Comparison of ENCODE assay signal across 8 cellular contexts in the genomic region with DNA sequence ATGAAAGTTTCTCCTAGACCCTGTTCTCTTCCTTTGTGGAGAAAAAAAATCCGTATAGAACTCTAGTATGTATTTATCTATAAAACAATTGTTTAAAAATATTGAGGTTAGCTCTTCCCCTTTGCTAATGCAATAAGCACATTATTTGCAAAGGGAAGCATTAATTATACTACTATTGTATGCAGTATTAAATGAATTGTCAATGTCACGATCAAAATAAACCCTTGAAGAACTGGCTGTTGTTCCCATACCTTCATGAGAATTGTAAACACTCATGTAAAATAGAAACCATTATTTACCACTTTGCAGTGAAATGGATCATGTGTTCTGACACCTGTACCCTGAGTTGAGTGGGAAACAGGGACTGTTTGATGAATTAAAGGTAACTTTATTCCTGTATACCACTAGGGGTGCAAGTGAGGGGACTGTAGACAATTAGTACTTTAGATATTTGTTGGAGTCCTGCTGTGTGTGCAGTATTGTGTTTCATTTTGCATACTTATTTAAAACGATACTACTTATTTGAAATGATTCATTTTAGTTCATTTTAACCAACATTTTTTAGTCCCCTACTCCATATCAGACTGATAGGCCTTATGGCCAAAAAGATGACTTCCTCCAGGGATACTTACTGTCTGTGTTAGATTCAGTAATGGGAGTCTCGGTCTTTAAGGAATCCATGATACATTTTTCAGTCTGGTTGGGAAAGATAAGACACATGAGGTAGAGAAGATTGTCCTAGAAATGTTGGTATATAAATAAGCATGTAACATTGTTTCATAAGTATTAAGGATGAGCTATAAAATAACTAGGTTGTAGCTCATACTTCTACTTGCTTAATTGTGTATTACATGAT. TPM values are rescaled to one million over a fixed set of nuclear protein-coding genes. Genes with fewer than 3 reads are reported as not detected.
DNase-seq lines count a peak whose midpoint lies in the region; ATAC-seq, FAIRE-seq and TF ChIP-seq lines count a peak whose summit lies in the region.

No MANE protein-coding gene starts in this region.

- BruUV-seq in endothelial cell of umbilical vein (replicated peaks; lab: Mats Ljungman, UMichigan): no TSS peak

- H3K9me1 ChIP-seq in endothelial cell of umbilical vein (replicated peaks; ENCODE audit: control insufficient read depth, extremely low read depth, insufficient read depth, low read length): no peaks in the 10 kb centered on the region

- H2AFZ ChIP-seq in endothelial cell of umbilical vein (ENCODE audit: low read depth, low read length): no peak overlapping the region

- H3K4me3 ChIP-seq in cardiac muscle cell (no peak overlapping the region), endothelial cell of umbilical vein (replicated peaks in 1 of 3; ENCODE audit: insufficient read depth in 1 of 3, low read depth in 1 of 3, low read length in 3 of 3) (no peak overlapping the region), thyroid gland (replicated peaks in 1 of 3) (no peak overlapping the region)

- no peak for TF ChIP-seq POLR2A in endothelial cell of umbilical vein (IDR thresholded peaks at IDR 0.05; ENCODE audit: low read depth, low read length)
- TF ChIP-seq POLR2A in thyroid gland (IDR thresholded peaks at IDR 0.05): no peak

- 87 to 88% methylated on average over 4 of the region's 4 CpGs for WGBS in thyroid gland, 2 donors

- peaks cover 4% of the 10 kb centered on the region for H4K20me1 ChIP-seq in endothelial cell of umbilical vein (replicated peaks; ENCODE audit: control insufficient read depth, extremely low read depth, insufficient read depth, low read length)

- no peak overlapping the region for H3K9ac ChIP-seq in endothelial cell of umbilical vein (replicated peaks; ENCODE audit: extremely low read depth, insufficient read depth, low read length)

- H3K27ac ChIP-seq in cardiac muscle cell (no peak overlapping the region), endothelial cell of umbilical vein (ENCODE audit: insufficient read depth, low read depth, low read length) (no peak overlapping the region), thyroid gland (no peak overlapping the region)

- H3K9me3 ChIP-seq in cardiac muscle cell (ENCODE audit: low read depth) (no peaks in the 10 kb centered on the region), endothelial cell of umbilical vein (replicated peaks; ENCODE audit: control insufficient read depth, insufficient read depth, low read length) (no peaks in the 10 kb centered on the region), thyroid gland (no peaks in the 10 kb centered on the region)

- no peaks in the 10 kb centered on the region for H3K27me3 ChIP-seq in cardiac muscle cell
- no peaks in the 10 kb centered on the region for H3K27me3 ChIP-seq in endothelial cell of umbilical vein (ENCODE audit: control insufficient read depth in 2 of 2, insufficient read depth in 2 of 2, low read length in 2 of 2)
- H3K27me3 ChIP-seq in thyroid gland: no peaks in the 10 kb centered on the region

- H3K4me2 ChIP-seq in endothelial cell of umbilical vein (ENCODE audit: insufficient read depth, low read length): no peak overlapping the region

- H3K36me3 ChIP-seq in cardiac muscle cell (no peaks in the 10 kb centered on the region), endothelial cell of umbilical vein (ENCODE audit: control insufficient read depth in 2 of 2, extremely low read depth in 1 of 2, insufficient read depth in 2 of 2, low read length in 2 of 2) (no peaks in the 10 kb centered on the region), thyroid gland (no peaks in the 10 kb centered on the region)

- dilution Hi-C loops in endothelial cell of umbilical vein (cut with MboI; ENCODE audit: extremely low pct_ligation_motif_present, low sequenced_read_pairs): no loop called here

- intact Hi-C loops in Right ventricle myocardium inferior (cut with DNase I): no loop called here
- intact Hi-C loops in endothelial cell of umbilical vein (cut with micrococcal nuclease): no loop called here
- intact Hi-C loops in thyroid gland (cut with DNase I): no loop called here

- ATAC-seq in Right ventricle myocardium inferior (no peak), HG02623 (IDR thresholded peaks at IDR 0.05; ENCODE audit: unreplicated experiment) (peak; percentile 51), HG03039 (IDR thresholded peaks at IDR 0.05; ENCODE audit: unreplicated experiment) (no peak)

- CTCF ChIA-PET in endothelial cell of umbilical vein (lab: Charles Lee): interaction anchor here (0.6 to 1.9 kb wide), 6 partner anchors 9 to 289 kb away, joined by 3 to 6 read pairs (median 4); no protein-coding TSS in a partner anchor

- peaks cover 75% of the 10 kb centered on the region for H3K79me2 ChIP-seq in endothelial cell of umbilical vein (ENCODE audit: control insufficient read depth, insufficient read depth, low read length)

- POLR2A ChIA-PET in endothelial cell of umbilical vein (lab: Charles Lee): no interaction called here

- peaks cover 22% of the 10 kb centered on the region for H3K4me1 ChIP-seq in cardiac muscle cell (ENCODE audit: low read depth)
- H3K4me1 ChIP-seq in endothelial cell of umbilical vein (ENCODE audit: control insufficient read depth, extremely low read depth, insufficient read depth, low read length): peaks cover 18% of the 10 kb centered on the region
- H3K4me1 ChIP-seq in thyroid gland: peaks cover 5 to 11% of the 10 kb centered on the region in 2 donors

- no peak for FAIRE-seq in endothelial cell of umbilical vein (lab: Jason Lieb, UNC)

- peak in 1 of 2 donors; percentile 35 for DNase-seq in cardiac muscle cell (ENCODE audit: low read depth in 1 of 2, low spot score in 1 of 2)
- DNase-seq in Right ventricle myocardium inferior (ENCODE audit: missing footprints): no peak
- peak; percentile 23 for DNase-seq in NCI-H345 treated with DMSO at 0.1 percent for 48 hours (lab: John Stamatoyannopoulos, UW; ENCODE audit: unreplicated experiment)
- peak; percentile 16 for DNase-seq in endothelial cell of umbilical vein (ENCODE audit: low read depth, low spot score)
- no peak for DNase-seq in thyroid gland
- DNase-seq in stimulated activated CD4-positive, alpha-beta T cell treated with anti-CD3 and anti-CD28 coated beads, Interleukin-4, amount 100 ng/mL, for 1 hour: no peak

- TF ChIP-seq CTCF in cardiac muscle cell (IDR thresholded peaks at IDR 0.05; ENCODE audit: low read depth, low read length) (peak; percentile 58), endothelial cell of umbilical vein (IDR thresholded peaks at IDR 0.05; ENCODE audit: extremely low read depth in 1 of 2, insufficient read depth in 1 of 2, low read depth in 1 of 2, low read length in 2 of 2) (peak; percentile 41 to 42), thyroid gland (IDR thresholded peaks at IDR 0.05) (peak in 4 of 6 experiments; percentile 17 to 55 (median 44))

TF ChIP-seq in endothelial cell of umbilical vein, 7 proteins besides CTCF, POLR2A, EP300 and RAD21:
- TF ChIP-seq EZH2 (IDR thresholded peaks at IDR 0.05; ENCODE audit: borderline replicate concordance, low read depth, low read length, severe bottlenecking) (no peak), FOS (IDR thresholded peaks at IDR 0.05; ENCODE audit: borderline replicate concordance, insufficient read depth, low read length) (no peak)
- TF ChIP-seq, protein P1, sequence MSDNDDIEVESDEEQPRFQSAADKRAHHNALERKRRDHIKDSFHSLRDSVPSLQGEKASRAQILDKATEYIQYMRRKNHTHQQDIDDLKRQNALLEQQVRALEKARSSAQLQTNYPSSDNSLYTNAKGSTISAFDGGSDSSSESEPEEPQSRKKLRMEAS (IDR thresholded peaks at IDR 0.05; ENCODE audit: insufficient read depth, insufficient read length): no peak

RNA-seq across cellular contexts. Expression of a gene that starts 7.9 kb away (rescaled TPM):
- total RNA-seq in cardiac muscle cell (43.8 and 73.1 TPM in 2 replicates), Right ventricle myocardium inferior (47.9 TPM), endothelial cell of umbilical vein (55.1 and 68.5 TPM in 2 replicates), thyroid gland (100 to 1,000 TPM; 117 to 155 (median 136) TPM)
- polyA plus RNA-seq in cardiac muscle cell (7.2 and 17.6 TPM in 2 replicates), endothelial cell of umbilical vein (28.3 and 35.4 TPM in 2 replicates)
- polyA plus RNA-seq in endothelial cell of umbilical vein (2011; cell fraction: cytosol; rRNA removed): 24.2 and 24.3 TPM in 2 replicates
- polyA plus RNA-seq in endothelial cell of umbilical vein (2011; cell fraction: nucleus; rRNA removed): 101 and 120 TPM in 2 replicates
- polyA plus RNA-seq in endothelial cell of umbilical vein (2012): 39.5 and 40.6 TPM in 2 replicates
- 93.9 and 106 TPM in 2 replicates for polyA minus RNA-seq in endothelial cell of umbilical vein
- polyA minus RNA-seq in endothelial cell of umbilical vein (2011; cell fraction: cytosol; rRNA and poly(A)+ RNA removed): 29.8 TPM
- polyA minus RNA-seq in endothelial cell of umbilical vein (2011; cell fraction: nucleus; rRNA and poly(A)+ RNA removed): 111 and 126 TPM in 2 replicates

RNA-seq across cellular contexts. Expression of a gene that starts 8.1 kb away (rescaled TPM):
- total RNA-seq in cardiac muscle cell (0.39 and 0.78 TPM in 2 replicates), Right ventricle myocardium inferior (0.78 TPM), endothelial cell of umbilical vein (0.69 TPM in 1 of 2 replicates, not detected in the other), thyroid gland (10 to 100 TPM in 1 of 4 donors, 1 to 10 TPM in 3; 4.6 to 10.7 (median 7.4) TPM)
- polyA plus RNA-seq in cardiac muscle cell (2.1 and 5.3 TPM in 2 replicates), endothelial cell of umbilical vein (0.04 TPM in 1 of 2 replicates, not detected in the other)
- polyA plus RNA-seq in endothelial cell of umbilical vein (2011; cell fraction: cytosol; rRNA removed): 0.15 and 0.17 TPM in 2 replicates
- 0.79 and 0.84 TPM in 2 replicates for polyA plus RNA-seq in endothelial cell of umbilical vein (2011; cell fraction: nucleus; rRNA removed)
- polyA plus RNA-seq in endothelial cell of umbilical vein (2012): 0.19 and 0.31 TPM in 2 replicates
- polyA minus RNA-seq in endothelial cell of umbilical vein: 0.45 and 1.5 TPM in 2 replicates
- polyA minus RNA-seq in endothelial cell of umbilical vein (2011; cell fraction: cytosol; rRNA and poly(A)+ RNA removed): not detected
- polyA minus RNA-seq in endothelial cell of umbilical vein (2011; cell fraction: nucleus; rRNA and poly(A)+ RNA removed): 0.34 and 4.2 TPM in 2 replicates

Comparison
In these comparisons a context has a peak if more than half of its experiments do, and no peak if none do; other contexts are left out.
1. DNase-seq: peak in NCI-H345 treated with DMSO at 0.1 percent for 48 hours (single experiment) and endothelial cell of umbilical vein (single experiment); none in Right ventricle myocardium inferior (single experiment), thyroid gland (0 of 2) and stimulated activated CD4-positive, alpha-beta T cell treated with anti-CD3 and anti-CD28 coated beads, Interleukin-4, amount 100 ng/mL, for 1 hour (single experiment).
2. Peak in every context shown above with its lines, with median percentiles within 50 percentile points of each other: CTCF ChIP-seq.